Comparison of ENCODE assay signal across 8 cellular contexts in genomic region chr9:136949817-136950655, GRCh38. TPM values are rescaled to one million over a fixed set of nuclear protein-coding genes. Genes with fewer than 3 reads are reported as not detected.
DNase-seq lines count a peak whose midpoint lies in the region; ATAC-seq and TF ChIP-seq lines count a peak whose summit lies in the region.

No MANE protein-coding gene starts in this region.

- no peaks in the 10 kb centered on the region for H3K27me3 ChIP-seq in lower lobe of right lung (ENCODE audit: low read depth)

- H3K4me1 ChIP-seq in lower lobe of right lung = peaks cover 36% of the 10 kb centered on the region

- peaks cover 0 to 5% (median 3%) of the 10 kb centered on the region in 3 donors for H3K27me3 Mint-ChIP-seq in CD14-positive monocyte (ENCODE audit: low read depth in 3 of 3)
- no peaks in the 10 kb centered on the region for H3K27me3 Mint-ChIP-seq in activated CD4-positive, alpha-beta memory T cell treated with anti-CD3 and anti-CD28 coated beads for 36 hours

- no peaks in the 10 kb centered on the region for H3K9me3 Mint-ChIP-seq in CD14-positive monocyte
- H3K9me3 Mint-ChIP-seq in activated CD4-positive, alpha-beta memory T cell treated with anti-CD3 and anti-CD28 coated beads for 36 hours = no peaks in the 10 kb centered on the region

- CTCF ChIA-PET in activated CD4-positive, alpha-beta memory T cell treated with anti-CD3 and anti-CD28 coated beads for 36 hours (lab: Charles Lee) = interaction anchor here (1.0 to 2.8 kb wide), 3 partner anchors 79 to 107 kb away, joined by 3 to 10 read pairs (median 7); partner anchors contain the start of gene AJM1

- no peaks in the 10 kb centered on the region for H3K36me3 Mint-ChIP-seq in CD14-positive monocyte
- no peaks in the 10 kb centered on the region for H3K36me3 Mint-ChIP-seq in activated CD4-positive, alpha-beta memory T cell treated with anti-CD3 and anti-CD28 coated beads for 36 hours

- POLR2A ChIA-PET in activated CD4-positive, alpha-beta memory T cell treated with anti-CD3 and anti-CD28 coated beads for 36 hours (lab: Charles Lee) = interaction anchor here (0.5 to 1.0 kb wide), 2 partner anchors 10 to 68 kb away, joined by 3 read pairs; no protein-coding TSS in a partner anchor

- H3K4me3 ChIP-seq in lower lobe of right lung = peak overlapping the region; percentile 81

- H3K4me1 Mint-ChIP-seq in CD14-positive monocyte = peaks cover 9% of the 10 kb centered on the region
- peaks cover under 1% of the 10 kb centered on the region for H3K4me1 Mint-ChIP-seq in activated CD4-positive, alpha-beta memory T cell treated with anti-CD3 and anti-CD28 coated beads for 36 hours (ENCODE audit: low read depth)

- peak; percentile 91 for DNase-seq in CD14-positive monocyte (ENCODE audit: low spot score)
- peak; percentile 96 for DNase-seq in NCI-H748 (lab: John Stamatoyannopoulos, UW; ENCODE audit: unreplicated experiment)
- DNase-seq in activated CD4-positive, alpha-beta memory T cell treated with anti-CD3 and anti-CD28 coated beads for 36 hours = peak; percentile 98
- peak; percentile 97 for DNase-seq in ecto neural progenitor cell (ENCODE audit: low spot score)
- DNase-seq in lower lobe of right lung = peak; percentile 97
- peak; percentile 90 to 93 (median 93) for DNase-seq in stimulated activated CD4-positive, alpha-beta T cell treated with anti-CD3 and anti-CD28 coated beads, TNF-alpha, amount 100 ng/mL, for 1 hour (ENCODE audit: low read depth in 3 of 3, low spot score in 1 of 3)

- peak; percentile 67 for ATAC-seq in GM19328 (IDR thresholded peaks at IDR 0.05; ENCODE audit: unreplicated experiment)
- ATAC-seq in HG03520 (IDR thresholded peaks at IDR 0.05; ENCODE audit: unreplicated experiment) = peak; percentile 81
- ATAC-seq in lower lobe of right lung = peak; percentile 92 to 96

- H3K4me3 Mint-ChIP-seq in CD14-positive monocyte = peak overlapping the region; percentile 80 to 90
- H3K4me3 Mint-ChIP-seq in activated CD4-positive, alpha-beta memory T cell treated with anti-CD3 and anti-CD28 coated beads for 36 hours = peak overlapping the region; percentile 78

- H3K27ac ChIP-seq in lower lobe of right lung = peak overlapping the region; percentile 88

- intact Hi-C loops in CD14-positive monocyte (cut with micrococcal nuclease) = loop anchor here (5.0 to 10.0 kb wide), 4 partner anchors 85 to 145 kb away; partner anchors contain the start of genes PHPT1 (in 2 of the 2), AJM1 (in 1 of the 2), FUT7 (in 1 of the 2) and RABL6 (in 1 of the 2)
- intact Hi-C loops in activated CD4-positive, alpha-beta memory T cell treated with anti-CD3 and anti-CD28 coated beads for 36 hours (cut with micrococcal nuclease) = loop anchor here (2.0 to 10.0 kb wide), 3 partner anchors 42 to 159 kb away; partner anchors contain the start of genes FUT7, PAXX and TMEM141
- intact Hi-C loops in lower lobe of right lung (cut with DNase I) = no loop called here

- TF ChIP-seq CTCF in CD14-positive monocyte (IDR thresholded peaks at IDR 0.05) = no peak
- TF ChIP-seq CTCF in lower lobe of right lung (IDR thresholded peaks at IDR 0.05) = no peak

- no peaks in the 10 kb centered on the region for H3K36me3 ChIP-seq in lower lobe of right lung

- peak overlapping the region in 5 of 7 donors; percentile 59 to 80 (median 74) for H3K27ac Mint-ChIP-seq in CD14-positive monocyte
- peak overlapping the region; percentile 76 for H3K27ac Mint-ChIP-seq in activated CD4-positive, alpha-beta memory T cell treated with anti-CD3 and anti-CD28 coated beads for 36 hours

- H3K9me3 ChIP-seq in lower lobe of right lung = no peaks in the 10 kb centered on the region

RNA-seq across cellular contexts. Expression of gene LCN12, which starts 2.0 kb away (rescaled TPM):
- polyA plus RNA-seq in CD14-positive monocyte = not detected
- total RNA-seq in activated CD4-positive, alpha-beta memory T cell treated with anti-CD3 and anti-CD28 coated beads for 36 hours = 1 to 10 TPM; 1.6 to 2.1 TPM
- total RNA-seq in lower lobe of right lung = 1.9 TPM

RNA-seq across cellular contexts. Expression of gene C8G, which starts 5.0 kb away (rescaled TPM):
- polyA plus RNA-seq in CD14-positive monocyte = under 1 TPM in 1 of 2 donors, not detected in 1; 0.55 TPM
- total RNA-seq in activated CD4-positive, alpha-beta memory T cell treated with anti-CD3 and anti-CD28 coated beads for 36 hours = under 1 TPM; 0.90 to 0.94 TPM
- 2.2 TPM for total RNA-seq in lower lobe of right lung

RNA-seq across cellular contexts. Expression of gene FBXW5, which starts 5.5 kb away (rescaled TPM):
- 10 to 100 TPM; 85.3 to 92.7 TPM for polyA plus RNA-seq in CD14-positive monocyte
- total RNA-seq in activated CD4-positive, alpha-beta memory T cell treated with anti-CD3 and anti-CD28 coated beads for 36 hours = 10 to 100 TPM; 66.8 to 69.4 TPM
- 83.2 TPM for total RNA-seq in lower lobe of right lung

RNA-seq across cellular contexts. Expression of gene PTGDS, which starts 27.3 kb away (rescaled TPM):
- polyA plus RNA-seq in CD14-positive monocyte = under 1 TPM in 1 of 2 donors, not detected in 1; 0.34 TPM
- not detected for total RNA-seq in activated CD4-positive, alpha-beta memory T cell treated with anti-CD3 and anti-CD28 coated beads for 36 hours
- 225 TPM for total RNA-seq in lower lobe of right lung

RNA-seq across cellular contexts. Expression of gene LCNL1, which starts 32.8 kb away (rescaled TPM):
- polyA plus RNA-seq in CD14-positive monocyte = not detected
- total RNA-seq in activated CD4-positive, alpha-beta memory T cell treated with anti-CD3 and anti-CD28 coated beads for 36 hours = not detected
- total RNA-seq in lower lobe of right lung = 1.9 TPM

Comparison
In these comparisons a context has a peak if more than half of its experiments do, and no peak if none do; other contexts are left out.
1. Peak in every context shown above with its lines: DNase-seq, ATAC-seq, H3K4me3 ChIP-seq and H3K27ac ChIP-seq.